ENCODE assay signal across 31 cellular contexts in genomic region chr11:4146070-4146764, GRCh38.
"Had no signal": no experiment of that assay in that cellular context is flagged by ENCODE, and none has a peak within 500 bp of the region (broad histone marks: within the 10 kb centered on the region; RNA-seq: fewer than 3 reads in every experiment).

No MANE protein-coding gene starts in this region.

- H3K27me3 Mint-ChIP-seq: activated CD4-positive, alpha-beta memory T cell treated with anti-CD3 and anti-CD28 coated beads, Interleukin-2, amount 10 ng/mL, durations not matched to agents 7 days and 5 days; activated CD4-positive, alpha-beta T cell treated with anti-CD3 and anti-CD28 coated beads, Interleukin-2, amount 10 ng/mL, durations not matched to agents 7 days and 5 days; activated T-cell treated with anti-CD3 and anti-CD28 coated beads, Interleukin-2, amount 50 U/mL, for 24 hours; activated T-helper 17 cell treated with anti-CD3 and anti-CD28 coated beads, Interleukin-2, amount 50 U/mL, for 72 hours; stimulated activated naive B cell treated with anti-CD40 and anti-IgM and Interleukin-4, amounts not matched to agents 10 μg/mL and 1 μg/mL and 100 μg/mL, for 72 hours had no signal

- H3K4me1 Mint-ChIP-seq: activated T-helper 17 cell treated with anti-CD3 and anti-CD28 coated beads, Interleukin-2, amount 50 U/mL, for 72 hours; naive thymus-derived CD8-positive, alpha-beta T cell; stimulated activated naive B cell treated with anti-CD40 and anti-IgM and Interleukin-4, amounts not matched to agents 10 μg/mL and 1 μg/mL and 100 μg/mL, for 72 hours; WTC11 had no signal

- H3K9me3 ChIP-seq: esophagus muscularis mucosa, lower lobe of right lung, neutrophil, stomach, thyroid gland, upper lobe of left lung had no signal

- H3K4me1 ChIP-seq: breast epithelium, esophagus muscularis mucosa, foreskin keratinocyte, heart left ventricle, lower lobe of right lung, stomach, thyroid gland, upper lobe of left lung had no signal

- H3K36me3 ChIP-seq: breast epithelium, lower lobe of right lung, thyroid gland had no signal

- H3K4me3 Mint-ChIP-seq: activated CD4-positive, alpha-beta memory T cell treated with anti-CD3 and anti-CD28 coated beads, Interleukin-2, amount 10 ng/mL, durations not matched to agents 7 days and 5 days; activated CD4-positive, alpha-beta T cell treated with anti-CD3 and anti-CD28 coated beads, Interleukin-2, amount 10 ng/mL, durations not matched to agents 7 days and 5 days; activated T-cell treated with anti-CD3 and anti-CD28 coated beads, Interleukin-2, amount 50 U/mL, for 24 hours; activated T-helper 17 cell treated with anti-CD3 and anti-CD28 coated beads, Interleukin-2, amount 50 U/mL, for 72 hours; dendritic cell treated with granulocyte-macrophage colony-stimulating factor and Interleukin-4, amounts not matched to agents 40 ng/mL and 50 ng/mL, for 4 days; endodermal cell; naive thymus-derived CD8-positive, alpha-beta T cell; stimulated activated naive B cell treated with anti-CD40 and anti-IgM and Interleukin-4, amounts not matched to agents 10 μg/mL and 1 μg/mL and 100 μg/mL, for 72 hours; WTC11 had no signal

- ATAC-seq: activated naive CD4-positive, alpha-beta T cell treated with anti-CD3 and anti-CD28 coated beads, Interleukin-2, amount 50 U/mL, for 72 hours; activated T-helper 17 cell treated with anti-CD3 and anti-CD28 coated beads, Interleukin-2, amount 50 U/mL, for 72 hours; foreskin keratinocyte; left lobe of liver; lower lobe of right lung; naive thymus-derived CD8-positive, alpha-beta T cell; sciatic nerve; stimulated activated naive B cell treated with anti-CD40 and anti-IgM and Interleukin-4, amounts not matched to agents 10 μg/mL and 1 μg/mL and 100 μg/mL, for 72 hours; WTC11 had no signal

- H3K9me3 Mint-ChIP-seq: activated CD4-positive, alpha-beta memory T cell treated with anti-CD3 and anti-CD28 coated beads, Interleukin-2, amount 10 ng/mL, durations not matched to agents 7 days and 5 days; activated CD4-positive, alpha-beta T cell treated with anti-CD3 and anti-CD28 coated beads, Interleukin-2, amount 10 ng/mL, durations not matched to agents 7 days and 5 days; activated naive CD4-positive, alpha-beta T cell treated with anti-CD3 and anti-CD28 coated beads, Interleukin-2, amount 50 U/mL, for 72 hours; activated T-cell treated with anti-CD3 and anti-CD28 coated beads, Interleukin-2, amount 50 U/mL, for 24 hours; activated T-helper 17 cell treated with anti-CD3 and anti-CD28 coated beads, Interleukin-2, amount 50 U/mL, for 72 hours; dendritic cell treated with granulocyte-macrophage colony-stimulating factor and Interleukin-4, amounts not matched to agents 40 ng/mL and 50 ng/mL, for 4 days; endodermal cell had no signal

- H3K27ac Mint-ChIP-seq: activated CD4-positive, alpha-beta memory T cell treated with anti-CD3 and anti-CD28 coated beads, Interleukin-2, amount 10 ng/mL, durations not matched to agents 7 days and 5 days; activated CD4-positive, alpha-beta T cell treated with anti-CD3 and anti-CD28 coated beads, Interleukin-2, amount 10 ng/mL, durations not matched to agents 7 days and 5 days; activated T-cell treated with anti-CD3 and anti-CD28 coated beads, Interleukin-2, amount 50 U/mL, for 24 hours; dendritic cell treated with granulocyte-macrophage colony-stimulating factor and Interleukin-4, amounts not matched to agents 40 ng/mL and 50 ng/mL, for 4 days; endodermal cell; naive thymus-derived CD8-positive, alpha-beta T cell; stimulated activated naive B cell treated with anti-CD40 and anti-IgM and Interleukin-4, amounts not matched to agents 10 μg/mL and 1 μg/mL and 100 μg/mL, for 72 hours; WTC11 had no signal

- H3K4me3 ChIP-seq: breast epithelium, esophagus muscularis mucosa, heart left ventricle, lower lobe of right lung, skin epidermis, stomach, thyroid gland, upper lobe of left lung had no signal

- DNase-seq: activated CD4-positive, alpha-beta memory T cell treated with anti-CD3 and anti-CD28 coated beads, Interleukin-2, amount 10 ng/mL, durations not matched to agents 7 days and 5 days; activated CD4-positive, alpha-beta T cell treated with anti-CD3 and anti-CD28 coated beads for 1 hour; activated CD4-positive, alpha-beta T cell treated with anti-CD3 and anti-CD28 coated beads, Interleukin-2, amount 10 ng/mL, durations not matched to agents 7 days and 5 days; activated CD8-positive, alpha-beta memory T cell treated with anti-CD3 and anti-CD28 coated beads, Interleukin-2, amount 50 U/mL, for 48 hours; activated gamma-delta T cell treated with Interleukin-2 at 50 U/mL for 16 hours; activated T-cell treated with anti-CD3 and anti-CD28 coated beads, Interleukin-2, amount 50 U/mL, for 24 hours; central memory CD4-positive, alpha-beta T cell; endodermal cell; foreskin keratinocyte; heart left ventricle; kidney glomerular epithelial cell; lower lobe of right lung; mesenchymal stem cell; naive thymus-derived CD8-positive, alpha-beta T cell; stimulated activated CD4-positive, alpha-beta T cell treated with anti-CD3 and anti-CD28 coated beads, Interleukin-12 subunit alpha, Interleukin-12 subunit beta, amount 100 ng/mL, for 4 hours; stimulated activated CD4-positive, alpha-beta T cell treated with anti-CD3 and anti-CD28 coated beads, Interleukin-4, amount 100 ng/mL, for 24 hours; stimulated activated CD8-positive, alpha-beta memory T cell treated with anti-CD3 and anti-CD28 coated beads, Interleukin-4, amount 100 ng/mL, for 48 hours; stimulated activated naive B cell treated with anti-CD40 and anti-IgM and Interleukin-4, amounts not matched to agents 10 μg/mL and 1 μg/mL and 100 μg/mL, for 72 hours; stomach; thyroid gland; upper lobe of left lung had no signal

- H3K27ac ChIP-seq: breast epithelium, esophagus muscularis mucosa, foreskin keratinocyte, heart left ventricle, lower lobe of right lung, neutrophil, skin epidermis, stomach, thyroid gland, upper lobe of left lung had no signal

- H3K27me3 ChIP-seq: breast epithelium, esophagus muscularis mucosa, foreskin keratinocyte, heart left ventricle, neutrophil, stomach, thyroid gland, upper lobe of left lung had no signal
